Comparison of ENCODE assay signal across 28 cellular contexts in the genomic region with DNA sequence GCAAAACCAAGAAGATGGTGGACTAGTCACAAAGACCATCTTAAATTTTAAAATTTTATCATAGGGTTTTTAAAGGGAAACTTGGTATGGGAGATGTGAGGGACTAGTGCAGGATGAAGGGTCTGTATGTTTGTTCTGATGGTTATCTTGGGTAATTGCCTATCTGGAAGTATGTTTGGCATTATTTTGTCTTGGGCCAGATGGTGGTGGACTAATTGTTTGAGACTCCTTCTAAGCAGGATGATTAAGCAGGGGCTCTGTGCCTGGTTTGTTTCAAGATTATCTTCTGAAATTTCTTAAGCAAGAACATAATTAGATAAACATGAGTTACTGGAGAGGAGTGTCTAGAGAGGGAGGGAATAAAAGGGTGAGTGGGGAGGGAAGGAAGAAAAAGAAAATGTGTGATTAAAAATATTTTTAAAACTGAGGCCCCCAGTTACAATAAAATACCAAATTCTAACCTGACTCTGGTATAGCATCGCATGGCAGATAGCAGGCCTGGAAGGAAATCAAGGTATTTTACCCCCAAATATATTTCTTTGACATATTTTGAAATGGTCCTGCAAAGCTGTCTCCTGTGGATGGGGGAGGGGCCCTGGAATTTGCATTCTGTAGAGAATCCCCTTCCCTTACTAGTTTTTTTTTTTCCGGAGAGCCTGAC. TPM values are rescaled to one million over a fixed set of nuclear protein-coding genes. Genes with fewer than 3 reads are reported as not detected.
DNase-seq lines count a peak whose midpoint lies in the region; ATAC-seq and TF ChIP-seq lines count a peak whose summit lies in the region.
"Had no signal": no experiment of that assay in that cellular context is flagged by ENCODE, and none has a peak within 500 bp of the region (broad histone marks: within the 10 kb centered on the region; RNA-seq: fewer than 3 reads in every experiment).

No MANE protein-coding gene starts in this region.

- peaks cover 0 to 7% of the 10 kb centered on the region in 2 donors for H3K4me1 Mint-ChIP-seq in natural killer cell treated with Interleukin-12 subunit alpha and Interleukin-12 subunit beta and Interleukin-15 and Interleukin-18, amount 100 ng/mL, for 72 hours (ENCODE audit: low read depth in 2 of 2)

- DNase-seq in HCEC 1CT (peak; percentile 3), fibroblast of the aortic adventitia (ENCODE audit: low read depth) (peak; percentile 84), DMS79 treated with DMSO at 0.1 percent for 48 hours (lab: John Stamatoyannopoulos, UW) (no peak), NCI-H2081 treated with DMSO at 0.1 percent for 48 hours (lab: John Stamatoyannopoulos, UW) (no peak), iPS-NIHi7 (ENCODE audit: extremely low spot score) (no peak)
- DNase-seq in natural killer cell treated with Interleukin-12 subunit alpha and Interleukin-12 subunit beta and Interleukin-15 and Interleukin-18, amount 100 ng/mL, for 72 hours (ENCODE audit: low spot score), result no peak
- DNase-seq: activated CD4-positive, alpha-beta T cell treated with anti-CD3 and anti-CD28 coated beads for 48 hours; activated effector memory CD4-positive, alpha-beta T cell treated with anti-CD3 and anti-CD28 coated beads, Interleukin-2, amount 50 U/mL, for 16 hours; activated naive CD8-positive, alpha-beta T cell treated with anti-CD3 and anti-CD28 coated beads, Interleukin-2, amount 10 ng/mL, durations not matched to agents 7 days and 5 days; activated T-cell treated with anti-CD3 and anti-CD28 coated beads, Interleukin-2, amount 50 U/mL, for 1 hour; colonic mucosa; COR-L47; effector CD4-positive, alpha-beta T cell; gastrocnemius medialis; lower lobe of right lung; MM.1S; mucosa of descending colon; natural killer cell; NCI-H2029; NCI-H526 treated with DMSO at 0.1 percent for 48 hours; occipital lobe; SIG-M5; stimulated activated CD4-positive, alpha-beta T cell treated with anti-CD3 and anti-CD28 coated beads, Interleukin-4, amount 100 ng/mL, for 4 hours; T-cell; tibial artery; WERI-Rb-1 had no signal

- ATAC-seq in SK-N-SH treated with all-trans-retinoic acid at 6 μM for 48 hours, result peak; percentile 68
- ATAC-seq in natural killer cell treated with Interleukin-12 subunit alpha and Interleukin-12 subunit beta and Interleukin-15 and Interleukin-18, amount 100 ng/mL, for 72 hours, result no peak

- H3K4me3 ChIP-seq in fibroblast of the aortic adventitia (ENCODE audit: low read depth, low read length), result no peak overlapping the region
- H3K4me3 ChIP-seq: cardiac muscle cell, colonic mucosa, gastrocnemius medialis, lower lobe of right lung, mucosa of descending colon, tibial artery had no signal

- peaks cover 0 to 6% of the 10 kb centered on the region in 2 donors for H3K27me3 Mint-ChIP-seq in natural killer cell treated with Interleukin-12 subunit alpha and Interleukin-12 subunit beta and Interleukin-15 and Interleukin-18, amount 100 ng/mL, for 72 hours

- H3K27ac Mint-ChIP-seq in natural killer cell treated with Interleukin-12 subunit alpha and Interleukin-12 subunit beta and Interleukin-15 and Interleukin-18, amount 100 ng/mL, for 72 hours, result no peak overlapping the region
- H3K27ac Mint-ChIP-seq: activated naive CD8-positive, alpha-beta T cell treated with anti-CD3 and anti-CD28 coated beads, Interleukin-2, amount 10 ng/mL, durations not matched to agents 7 days and 5 days; natural killer cell; T-cell had no signal

- no peak for TF ChIP-seq CTCF in fibroblast of the aortic adventitia (IDR thresholded peaks at IDR 0.05; ENCODE audit: insufficient read depth, low read length)

- H3K9me3 Mint-ChIP-seq in natural killer cell treated with Interleukin-12 subunit alpha and Interleukin-12 subunit beta and Interleukin-15 and Interleukin-18, amount 100 ng/mL, for 72 hours, result no peaks in the 10 kb centered on the region
- H3K9me3 Mint-ChIP-seq: activated naive CD8-positive, alpha-beta T cell treated with anti-CD3 and anti-CD28 coated beads, Interleukin-2, amount 10 ng/mL, durations not matched to agents 7 days and 5 days; natural killer cell; T-cell had no signal

- H3K36me3 Mint-ChIP-seq in natural killer cell treated with Interleukin-12 subunit alpha and Interleukin-12 subunit beta and Interleukin-15 and Interleukin-18, amount 100 ng/mL, for 72 hours, result no peaks in the 10 kb centered on the region
- H3K36me3 Mint-ChIP-seq: activated naive CD8-positive, alpha-beta T cell treated with anti-CD3 and anti-CD28 coated beads, Interleukin-2, amount 10 ng/mL, durations not matched to agents 7 days and 5 days; natural killer cell; T-cell had no signal

- H3K4me3 Mint-ChIP-seq in natural killer cell treated with Interleukin-12 subunit alpha and Interleukin-12 subunit beta and Interleukin-15 and Interleukin-18, amount 100 ng/mL, for 72 hours, result no peak overlapping the region
- H3K4me3 Mint-ChIP-seq: activated naive CD8-positive, alpha-beta T cell treated with anti-CD3 and anti-CD28 coated beads, Interleukin-2, amount 10 ng/mL, durations not matched to agents 7 days and 5 days; natural killer cell; T-cell had no signal

TF ChIP-seq in SK-N-SH treated with all-trans-retinoic acid at 6 μM for 48 hours, 23 proteins besides CTCF, POLR2A, EP300 and RAD21 (continues in another document):
- TF ChIP-seq, protein P1, sequence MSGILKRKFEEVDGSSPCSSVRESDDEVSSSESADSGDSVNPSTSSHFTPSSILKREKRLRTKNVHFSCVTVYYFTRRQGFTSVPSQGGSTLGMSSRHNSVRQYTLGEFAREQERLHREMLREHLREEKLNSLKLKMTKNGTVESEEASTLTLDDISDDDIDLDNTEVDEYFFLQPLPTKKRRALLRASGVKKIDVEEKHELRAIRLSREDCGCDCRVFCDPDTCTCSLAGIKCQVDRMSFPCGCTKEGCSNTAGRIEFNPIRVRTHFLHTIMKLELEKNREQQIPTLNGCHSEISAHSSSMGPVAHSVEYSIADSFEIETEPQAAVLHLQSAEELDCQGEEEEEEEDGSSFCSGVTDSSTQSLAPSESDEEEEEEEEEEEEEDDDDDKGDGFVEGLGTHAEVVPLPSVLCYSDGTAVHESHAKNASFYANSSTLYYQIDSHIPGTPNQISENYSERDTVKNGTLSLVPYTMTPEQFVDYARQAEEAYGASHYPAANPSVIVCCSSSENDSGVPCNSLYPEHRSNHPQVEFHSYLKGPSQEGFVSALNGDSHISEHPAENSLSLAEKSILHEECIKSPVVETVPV (CRISPR knock-in tag; IDR thresholded peaks at IDR 0.05), result peak; percentile 62; the same call in 1 of the 2 replicates
- TF ChIP-seq ZC3H10 (CRISPR knock-in tag; IDR thresholded peaks at IDR 0.05) (peak; percentile 79; the same call in 1 of the 2 replicates), BACH2 (CRISPR knock-in tag; IDR thresholded peaks at IDR 0.05; ENCODE audit: borderline replicate concordance) (no peak), ZFP3 (CRISPR knock-in tag; IDR thresholded peaks at IDR 0.05) (0 out of 2 replicates have a peak, but pooled peaks have one; percentile 28), SNAI2 (CRISPR knock-in tag; IDR thresholded peaks at IDR 0.05) (peak; percentile 88), ESRRG (CRISPR knock-in tag; IDR thresholded peaks at IDR 0.05) (no peak)
- TF ChIP-seq, protein P2, sequence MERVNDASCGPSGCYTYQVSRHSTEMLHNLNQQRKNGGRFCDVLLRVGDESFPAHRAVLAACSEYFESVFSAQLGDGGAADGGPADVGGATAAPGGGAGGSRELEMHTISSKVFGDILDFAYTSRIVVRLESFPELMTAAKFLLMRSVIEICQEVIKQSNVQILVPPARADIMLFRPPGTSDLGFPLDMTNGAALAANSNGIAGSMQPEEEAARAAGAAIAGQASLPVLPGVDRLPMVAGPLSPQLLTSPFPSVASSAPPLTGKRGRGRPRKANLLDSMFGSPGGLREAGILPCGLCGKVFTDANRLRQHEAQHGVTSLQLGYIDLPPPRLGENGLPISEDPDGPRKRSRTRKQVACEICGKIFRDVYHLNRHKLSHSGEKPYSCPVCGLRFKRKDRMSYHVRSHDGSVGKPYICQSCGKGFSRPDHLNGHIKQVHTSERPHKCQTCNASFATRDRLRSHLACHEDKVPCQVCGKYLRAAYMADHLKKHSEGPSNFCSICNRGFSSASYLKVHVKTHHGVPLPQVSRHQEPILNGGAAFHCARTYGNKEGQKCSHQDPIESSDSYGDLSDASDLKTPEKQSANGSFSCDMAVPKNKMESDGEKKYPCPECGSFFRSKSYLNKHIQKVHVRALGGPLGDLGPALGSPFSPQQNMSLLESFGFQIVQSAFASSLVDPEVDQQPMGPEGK (CRISPR knock-in tag; IDR thresholded peaks at IDR 0.05; ENCODE audit: borderline replicate concordance), result peak; percentile 88; the same call in 1 of the 2 replicates
- TF ChIP-seq, protein P3, sequence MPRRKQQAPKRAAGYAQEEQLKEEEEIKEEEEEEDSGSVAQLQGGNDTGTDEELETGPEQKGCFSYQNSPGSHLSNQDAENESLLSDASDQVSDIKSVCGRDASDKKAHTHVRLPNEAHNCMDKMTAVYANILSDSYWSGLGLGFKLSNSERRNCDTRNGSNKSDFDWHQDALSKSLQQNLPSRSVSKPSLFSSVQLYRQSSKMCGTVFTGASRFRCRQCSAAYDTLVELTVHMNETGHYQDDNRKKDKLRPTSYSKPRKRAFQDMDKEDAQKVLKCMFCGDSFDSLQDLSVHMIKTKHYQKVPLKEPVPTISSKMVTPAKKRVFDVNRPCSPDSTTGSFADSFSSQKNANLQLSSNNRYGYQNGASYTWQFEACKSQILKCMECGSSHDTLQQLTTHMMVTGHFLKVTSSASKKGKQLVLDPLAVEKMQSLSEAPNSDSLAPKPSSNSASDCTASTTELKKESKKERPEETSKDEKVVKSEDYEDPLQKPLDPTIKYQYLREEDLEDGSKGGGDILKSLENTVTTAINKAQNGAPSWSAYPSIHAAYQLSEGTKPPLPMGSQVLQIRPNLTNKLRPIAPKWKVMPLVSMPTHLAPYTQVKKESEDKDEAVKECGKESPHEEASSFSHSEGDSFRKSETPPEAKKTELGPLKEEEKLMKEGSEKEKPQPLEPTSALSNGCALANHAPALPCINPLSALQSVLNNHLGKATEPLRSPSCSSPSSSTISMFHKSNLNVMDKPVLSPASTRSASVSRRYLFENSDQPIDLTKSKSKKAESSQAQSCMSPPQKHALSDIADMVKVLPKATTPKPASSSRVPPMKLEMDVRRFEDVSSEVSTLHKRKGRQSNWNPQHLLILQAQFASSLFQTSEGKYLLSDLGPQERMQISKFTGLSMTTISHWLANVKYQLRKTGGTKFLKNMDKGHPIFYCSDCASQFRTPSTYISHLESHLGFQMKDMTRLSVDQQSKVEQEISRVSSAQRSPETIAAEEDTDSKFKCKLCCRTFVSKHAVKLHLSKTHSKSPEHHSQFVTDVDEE (CRISPR knock-in tag; IDR thresholded peaks at IDR 0.05), result peak; percentile 61; the same call in 1 of the 2 replicates

RNA-seq across cellular contexts. Expression of gene FAM184A, which starts 49.9 kb away (rescaled TPM):
- 0.74 and 1.9 TPM in 2 replicates for total RNA-seq in fibroblast of the aortic adventitia (ENCODE audit: low replicate concordance)
- 1 to 10 TPM in 1 of 2 donors, under 1 TPM in 1; 0.43 to 2.1 TPM for total RNA-seq in natural killer cell treated with Interleukin-12 subunit alpha and Interleukin-12 subunit beta and Interleukin-15 and Interleukin-18, amount 100 ng/mL, for 72 hours

Comparison
In these comparisons a context has a peak if more than half of its experiments do, and no peak if none do; other contexts are left out.
1. DNase-seq: peak in HCEC 1CT (single experiment) and fibroblast of the aortic adventitia (single experiment); none in DMS79 treated with DMSO at 0.1 percent for 48 hours (single experiment), natural killer cell treated with Interleukin-12 subunit alpha and Interleukin-12 subunit beta and Interleukin-15 and Interleukin-18, amount 100 ng/mL, for 72 hours (single experiment), NCI-H2081 treated with DMSO at 0.1 percent for 48 hours (single experiment) and iPS-NIHi7 (single experiment).